ENCODE assay signal across 18 cellular contexts in the genomic region with DNA sequence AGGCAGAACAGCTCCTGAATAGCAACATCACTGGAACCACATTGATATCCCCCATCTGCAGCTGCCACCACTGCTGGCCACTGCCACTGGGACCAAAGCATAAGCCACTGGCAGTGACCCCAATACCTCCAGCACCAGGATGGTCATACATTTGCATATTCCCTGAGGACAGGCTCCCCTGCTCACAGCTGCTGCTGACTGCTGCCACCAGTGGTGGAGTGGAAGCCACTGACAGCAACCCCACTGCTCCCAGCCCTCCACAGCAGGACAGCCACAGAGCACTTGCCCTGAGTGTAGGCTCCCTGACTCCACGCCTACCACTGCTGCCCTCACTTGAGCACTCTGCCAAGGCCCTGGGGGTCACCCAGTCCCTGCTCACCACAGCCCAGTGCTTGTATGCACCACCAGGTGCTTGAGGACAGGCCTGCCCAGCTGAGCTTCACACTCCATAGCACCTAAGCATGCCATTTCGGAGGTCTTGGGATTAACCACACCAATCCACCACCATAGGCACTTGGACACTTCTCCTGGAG.
A peak's percentile ranks its signal among the peaks of the same experiment; 100 is the strongest.
DNase-seq lines count a peak whose midpoint lies in the region; ATAC-seq and TF ChIP-seq lines count a peak whose summit lies in the region.
"Had no signal": no experiment of that assay in that cellular context is flagged by ENCODE, and none has a peak within 500 bp of the region (broad histone marks: within the 10 kb centered on the region; RNA-seq: fewer than 3 reads in every experiment).

No MANE protein-coding gene starts in this region.

- 85 to 89% (median 88%) methylated on average over 2 of the region's 2 CpGs for WGBS in adipose tissue, 3 donors

- H3K9me3 ChIP-seq in MM.1S (replicated peaks; ENCODE audit: insufficient read depth, low read length): no peaks in the 10 kb centered on the region
- H3K9me3 ChIP-seq: BLaER1, HAP-1 had no signal

- H2AFZ ChIP-seq in MM.1S (ENCODE audit: low read length): no peak overlapping the region

- ATAC-seq in GM19397 (IDR thresholded peaks at IDR 0.05; ENCODE audit: unreplicated experiment): peak; percentile 60
- peak; percentile 19 for ATAC-seq in stimulated activated effector memory CD8-positive, alpha-beta T cell treated with anti-CD3 and anti-CD28 coated beads, Interleukin-12 subunit alpha, Interleukin-12 subunit beta, amount 100 ng/mL, for 72 hours

- H3K79me2 ChIP-seq in MM.1S (ENCODE audit: low read length): no peaks in the 10 kb centered on the region

- H3K27ac ChIP-seq in adipose tissue (ENCODE audit: low read depth, low read length) (peak overlapping the region; percentile 55), MM.1S (ENCODE audit: low read length) (no peak overlapping the region)
- H3K27ac ChIP-seq: BLaER1 had no signal

- no peaks in the 10 kb centered on the region for H3K36me3 ChIP-seq in MM.1S (replicated peaks; ENCODE audit: insufficient read depth, low read length)
- H3K36me3 ChIP-seq: BLaER1, HAP-1 had no signal

- no peaks in the 10 kb centered on the region for H3K4me1 Mint-ChIP-seq in stimulated activated effector memory CD8-positive, alpha-beta T cell treated with anti-CD3 and anti-CD28 coated beads, Interleukin-12 subunit alpha, Interleukin-12 subunit beta, amount 100 ng/mL, for 72 hours
- H3K4me1 Mint-ChIP-seq: CD4-positive, alpha-beta memory T cell; IgD-negative memory B cell had no signal

- TF ChIP-seq CTCF in GM12872 (IDR thresholded peaks at IDR 0.05; ENCODE audit: insufficient read depth, low read depth, low read length) (peak; percentile 44), MM.1S (IDR thresholded peaks at IDR 0.05; ENCODE audit: low read length) (no peak)

- no peak overlapping the region for H3K9ac ChIP-seq in MM.1S (ENCODE audit: low read length)
- H3K9ac ChIP-seq: BLaER1 had no signal

- H3K4me1 ChIP-seq in MM.1S (ENCODE audit: low read length): no peaks in the 10 kb centered on the region
- H3K4me1 ChIP-seq: BLaER1, HAP-1 had no signal

- no peaks in the 10 kb centered on the region for H3K36me3 Mint-ChIP-seq in stimulated activated effector memory CD8-positive, alpha-beta T cell treated with anti-CD3 and anti-CD28 coated beads, Interleukin-12 subunit alpha, Interleukin-12 subunit beta, amount 100 ng/mL, for 72 hours
- H3K36me3 Mint-ChIP-seq: CD4-positive, alpha-beta memory T cell; IgD-negative memory B cell had no signal

- no peaks in the 10 kb centered on the region for H3F3A ChIP-seq in MM.1S (ENCODE audit: insufficient read depth, low read length)

- H3K27ac Mint-ChIP-seq in stimulated activated effector memory CD8-positive, alpha-beta T cell treated with anti-CD3 and anti-CD28 coated beads, Interleukin-12 subunit alpha, Interleukin-12 subunit beta, amount 100 ng/mL, for 72 hours: no peak overlapping the region
- H3K27ac Mint-ChIP-seq: CD4-positive, alpha-beta memory T cell had no signal

- H3K4me3 ChIP-seq in MM.1S (ENCODE audit: low read length): no peak overlapping the region
- H3K4me3 ChIP-seq: BLaER1, HAP-1 had no signal

- H3K4me2 ChIP-seq in MM.1S (ENCODE audit: low read depth, low read length): no peak overlapping the region
- H3K4me2 ChIP-seq: BLaER1 had no signal

- no peaks in the 10 kb centered on the region for H4K20me1 ChIP-seq in MM.1S (ENCODE audit: insufficient read depth, low read length)
- H4K20me1 ChIP-seq: BLaER1 had no signal

- no peak for DNase-seq in stimulated activated effector memory CD8-positive, alpha-beta T cell treated with anti-CD3 and anti-CD28 coated beads, Interleukin-12 subunit alpha, Interleukin-12 subunit beta, amount 100 ng/mL, for 72 hours (ENCODE audit: low spot score in 2 of 2)
- DNase-seq in MM.1S (no peak), NCI-H187 treated with DMSO at 0.1 percent for 48 hours (lab: John Stamatoyannopoulos, UW) (no peak), SKM-1 (lab: John Stamatoyannopoulos, UW; ENCODE audit: unreplicated experiment) (no peak)
- DNase-seq: Kasumi-1, NCI-H1105, NCI-H2107, NCI-H510A treated with DMSO at 0.1 percent for 48 hours, NCI-H82, OCI-M1, SIG-M5 had no signal

- no peak overlapping the region for H3K4me3 Mint-ChIP-seq in stimulated activated effector memory CD8-positive, alpha-beta T cell treated with anti-CD3 and anti-CD28 coated beads, Interleukin-12 subunit alpha, Interleukin-12 subunit beta, amount 100 ng/mL, for 72 hours
- H3K4me3 Mint-ChIP-seq: CD4-positive, alpha-beta memory T cell; IgD-negative memory B cell had no signal

- no peaks in the 10 kb centered on the region for H3K9me2 ChIP-seq in MM.1S (replicated peaks; ENCODE audit: insufficient read depth, low read length)

- no peaks in the 10 kb centered on the region for H3K27me3 ChIP-seq in MM.1S (replicated peaks; ENCODE audit: insufficient read depth, low read length)
- H3K27me3 ChIP-seq: BLaER1 had no signal

- peaks cover 5% of the 10 kb centered on the region for H3K9me3 Mint-ChIP-seq in stimulated activated effector memory CD8-positive, alpha-beta T cell treated with anti-CD3 and anti-CD28 coated beads, Interleukin-12 subunit alpha, Interleukin-12 subunit beta, amount 100 ng/mL, for 72 hours
